In the genomic region with DNA sequence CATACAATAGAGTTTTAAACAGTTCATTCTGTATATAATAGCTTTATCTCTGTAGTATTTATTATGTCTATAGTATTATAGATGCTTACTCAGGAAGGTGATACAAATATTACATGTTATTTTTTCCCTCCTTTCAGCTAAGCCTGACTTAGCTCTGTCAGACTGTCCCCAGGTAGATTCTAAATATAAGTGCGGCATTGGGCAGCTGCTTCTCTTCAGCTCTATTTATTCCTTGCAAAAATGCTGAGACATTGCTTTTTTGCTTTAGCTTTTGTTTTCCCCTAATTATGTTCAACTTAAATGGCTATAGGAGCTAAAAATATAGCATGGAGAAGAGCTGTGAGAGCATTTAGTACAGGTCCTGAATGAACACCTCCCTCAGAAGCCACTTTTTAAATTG, we compare ENCODE assay signal across 20 cellular contexts.
"Had no signal": no experiment of that assay in that cellular context is flagged by ENCODE, and none has a peak within 500 bp of the region (broad histone marks: within the 10 kb centered on the region; RNA-seq: fewer than 3 reads in every experiment).

No MANE protein-coding gene starts in this region.

- DNase-seq: Karpas-422; KBM-7; MG63; NCI-H1092 treated with DMSO at 0.1 percent for 48 hours; NCI-H1436; NCI-H187; NCI-H2029; NCI-H2081 treated with DMSO at 0.1 percent for 48 hours; NCI-H2227 treated with DMSO at 0.1 percent for 48 hours; NCI-H524; NCI-H526 treated with DMSO at 0.1 percent for 48 hours; NCI-H748 treated with DMSO at 0.1 percent for 48 hours; NK-92 treated with Interleukin-12 subunit alpha and Interleukin-12 subunit beta, amount 100 ng/mL, for 24 hours; PC-9; Peyer's patch; Right ventricle myocardium superior; SIG-M5 had no signal

- H2AFZ ChIP-seq: PC-9 had no signal

- H3K36me3 ChIP-seq: MG63, Peyer's patch, SJSA1 had no signal

- H3K4me1 ChIP-seq: Peyer's patch, SJSA1 had no signal

- H3K4me3 ChIP-seq: MG63, PC-9, Peyer's patch, SJSA1, SK-N-MC had no signal

- H3K4me2 ChIP-seq: PC-9 had no signal

- H3K27ac ChIP-seq: HL-60, PC-9, Peyer's patch, SJSA1, SK-N-MC had no signal

- H3K27me3 ChIP-seq: Peyer's patch, SJSA1 had no signal

- H3K9me3 ChIP-seq: MG63, Peyer's patch, SJSA1 had no signal
